ENCODE assay signal across 14 cellular contexts in genomic region chrX:20253232-20253543, GRCh38. TPM values are rescaled to one million over a fixed set of nuclear protein-coding genes. Genes with fewer than 3 reads are reported as not detected.
DNase-seq lines count a peak whose midpoint lies in the region; ATAC-seq and TF ChIP-seq lines count a peak whose summit lies in the region.
"Had no signal": no experiment of that assay in that cellular context is flagged by ENCODE, and none has a peak within 500 bp of the region (broad histone marks: within the 10 kb centered on the region; RNA-seq: fewer than 3 reads in every experiment).

No MANE protein-coding gene starts in this region.

- intact Hi-C loops in activated CD4-positive, alpha-beta T cell treated with anti-CD3 and anti-CD28 coated beads for 36 hours (cut with DNase I, micrococcal nuclease) = loop anchor here (1.0 to 2.0 kb wide), 3 partner anchors 126 to 264 kb away; no protein-coding TSS in a partner anchor
- intact Hi-C loops in activated T-helper 2 cell treated with anti-CD3 and anti-CD28 coated beads, Interferon-gamma antibody, Interleukin-2, Interleukin-4, amounts not matched to agents 10 μg/mL and 5 μg/mL and 100 μg/mL, durations not matched to agents 14 hours and 24 hours and 36 hours (cut with micrococcal nuclease) = loop anchor here (1.0 to 5.0 kb wide), 2 partner anchors 189 to 274 kb away; no protein-coding TSS in a partner anchor

- DNase-seq in activated CD4-positive, alpha-beta T cell treated with anti-CD3 and anti-CD28 coated beads for 36 hours = no peak
- DNase-seq in activated CD4-positive, alpha-beta T cell treated with anti-CD3 and anti-CD28 coated beads for 4 hours = no peak
- DNase-seq in activated T-helper 2 cell treated with anti-CD3 and anti-CD28 coated beads, Interferon-gamma antibody, Interleukin-2, Interleukin-4, amounts not matched to agents 10 μg/mL and 5 μg/mL and 100 μg/mL, durations not matched to agents 14 hours and 24 hours and 36 hours (ENCODE audit: low spot score) = no peak
- no peak for DNase-seq in naive thymus-derived CD8-positive, alpha-beta T cell
- DNase-seq in erythroblast (lab: John Stamatoyannopoulos, UW) = no peak
- DNase-seq: NCI-H1694 treated with DMSO at 0.1 percent for 48 hours, NCI-H446 had no signal

- no peak for TF ChIP-seq POLR2A in erythroblast (IDR thresholded peaks at IDR 0.05; ENCODE audit: low read length)

- H3K27ac Mint-ChIP-seq in activated CD4-positive, alpha-beta T cell treated with anti-CD3 and anti-CD28 coated beads for 36 hours = peak overlapping the region; percentile 47
- peak overlapping the region; percentile 63 for H3K27ac Mint-ChIP-seq in activated T-helper 2 cell treated with anti-CD3 and anti-CD28 coated beads, Interferon-gamma antibody, Interleukin-2, Interleukin-4, amounts not matched to agents 10 μg/mL and 5 μg/mL and 100 μg/mL, durations not matched to agents 14 hours and 24 hours and 36 hours
- H3K27ac Mint-ChIP-seq in naive thymus-derived CD8-positive, alpha-beta T cell = peak overlapping the region in 7 of 10 donors; percentile 2 to 83 (median 57)
- H3K27ac Mint-ChIP-seq: endodermal cell; stimulated activated memory B cell treated with anti-CD40 and anti-IgM and Interleukin-4, amounts not matched to agents 10 μg/mL and 1 μg/mL and 100 μg/mL, for 72 hours had no signal

- no peak overlapping the region for H3K4me3 Mint-ChIP-seq in activated CD4-positive, alpha-beta T cell treated with anti-CD3 and anti-CD28 coated beads for 36 hours
- H3K4me3 Mint-ChIP-seq in activated T-helper 2 cell treated with anti-CD3 and anti-CD28 coated beads, Interferon-gamma antibody, Interleukin-2, Interleukin-4, amounts not matched to agents 10 μg/mL and 5 μg/mL and 100 μg/mL, durations not matched to agents 14 hours and 24 hours and 36 hours (ENCODE audit: low read depth) = no peak overlapping the region
- peak overlapping the region in 5 of 10 donors; percentile 11 to 45 (median 32) for H3K4me3 Mint-ChIP-seq in naive thymus-derived CD8-positive, alpha-beta T cell
- H3K4me3 Mint-ChIP-seq: endodermal cell; neural crest cell; stimulated activated memory B cell treated with anti-CD40 and anti-IgM and Interleukin-4, amounts not matched to agents 10 μg/mL and 1 μg/mL and 100 μg/mL, for 72 hours; T-helper 1 cell treated with Interleukin-12 subunit alpha and Interleukin-12 subunit beta and Interleukin-4 antibody, amounts not matched to agents 30 μg/mL and 1 μg/mL, for 36 hours had no signal

- H3K4me1 Mint-ChIP-seq in activated CD4-positive, alpha-beta T cell treated with anti-CD3 and anti-CD28 coated beads for 36 hours = peaks cover 47% of the 10 kb centered on the region
- H3K4me1 Mint-ChIP-seq in activated T-helper 2 cell treated with anti-CD3 and anti-CD28 coated beads, Interferon-gamma antibody, Interleukin-2, Interleukin-4, amounts not matched to agents 10 μg/mL and 5 μg/mL and 100 μg/mL, durations not matched to agents 14 hours and 24 hours and 36 hours (ENCODE audit: low read depth) = peaks cover 28% of the 10 kb centered on the region
- peaks cover 7 to 76% (median 39%) of the 10 kb centered on the region in 4 donors for H3K4me1 Mint-ChIP-seq in naive thymus-derived CD8-positive, alpha-beta T cell
- H3K4me1 Mint-ChIP-seq: endodermal cell; neural crest cell; stimulated activated memory B cell treated with anti-CD40 and anti-IgM and Interleukin-4, amounts not matched to agents 10 μg/mL and 1 μg/mL and 100 μg/mL, for 72 hours had no signal

- peaks cover 18% of the 10 kb centered on the region for H3K36me3 Mint-ChIP-seq in activated CD4-positive, alpha-beta T cell treated with anti-CD3 and anti-CD28 coated beads for 36 hours (ENCODE audit: low read depth)
- H3K36me3 Mint-ChIP-seq in activated T-helper 2 cell treated with anti-CD3 and anti-CD28 coated beads, Interferon-gamma antibody, Interleukin-2, Interleukin-4, amounts not matched to agents 10 μg/mL and 5 μg/mL and 100 μg/mL, durations not matched to agents 14 hours and 24 hours and 36 hours (ENCODE audit: low read depth) = peaks cover 37% of the 10 kb centered on the region
- peaks cover 5 to 12% (median 6%) of the 10 kb centered on the region in 3 donors for H3K36me3 Mint-ChIP-seq in naive thymus-derived CD8-positive, alpha-beta T cell

- H3K27me3 Mint-ChIP-seq in activated CD4-positive, alpha-beta T cell treated with anti-CD3 and anti-CD28 coated beads for 36 hours = no peaks in the 10 kb centered on the region
- no peaks in the 10 kb centered on the region for H3K27me3 Mint-ChIP-seq in activated T-helper 2 cell treated with anti-CD3 and anti-CD28 coated beads, Interferon-gamma antibody, Interleukin-2, Interleukin-4, amounts not matched to agents 10 μg/mL and 5 μg/mL and 100 μg/mL, durations not matched to agents 14 hours and 24 hours and 36 hours (ENCODE audit: low read depth)
- no peaks in the 10 kb centered on the region for H3K27me3 Mint-ChIP-seq in naive thymus-derived CD8-positive, alpha-beta T cell
- H3K27me3 Mint-ChIP-seq: stimulated activated memory B cell treated with anti-CD40 and anti-IgM and Interleukin-4, amounts not matched to agents 10 μg/mL and 1 μg/mL and 100 μg/mL, for 72 hours had no signal

- POLR2A ChIA-PET in activated CD4-positive, alpha-beta T cell treated with anti-CD3 and anti-CD28 coated beads for 36 hours (lab: Charles Lee) = no interaction called here
- POLR2A ChIA-PET in naive thymus-derived CD8-positive, alpha-beta T cell (lab: Charles Lee) = interaction anchor here (1.0 kb wide), 2 partner anchors 186 to 208 kb away, joined by 3 read pairs; no protein-coding TSS in a partner anchor

- no peaks in the 10 kb centered on the region for H3K9me3 Mint-ChIP-seq in activated CD4-positive, alpha-beta T cell treated with anti-CD3 and anti-CD28 coated beads for 36 hours (ENCODE audit: low read depth)
- peaks cover 4% of the 10 kb centered on the region for H3K9me3 Mint-ChIP-seq in activated T-helper 2 cell treated with anti-CD3 and anti-CD28 coated beads, Interferon-gamma antibody, Interleukin-2, Interleukin-4, amounts not matched to agents 10 μg/mL and 5 μg/mL and 100 μg/mL, durations not matched to agents 14 hours and 24 hours and 36 hours
- peaks cover 0 to 5% (median 0%) of the 10 kb centered on the region in 9 donors for H3K9me3 Mint-ChIP-seq in naive thymus-derived CD8-positive, alpha-beta T cell
- H3K9me3 Mint-ChIP-seq: stimulated activated memory B cell treated with anti-CD40 and anti-IgM and Interleukin-4, amounts not matched to agents 10 μg/mL and 1 μg/mL and 100 μg/mL, for 72 hours; T-helper 1 cell treated with Interleukin-12 subunit alpha and Interleukin-12 subunit beta and Interleukin-4 antibody, amounts not matched to agents 30 μg/mL and 1 μg/mL, for 36 hours had no signal

- ATAC-seq in activated CD4-positive, alpha-beta T cell treated with anti-CD3 and anti-CD28 coated beads for 36 hours = no peak
- ATAC-seq in GM21723 (IDR thresholded peaks at IDR 0.05; ENCODE audit: unreplicated experiment) (peak; percentile 29), GM21423 (IDR thresholded peaks at IDR 0.05; ENCODE audit: unreplicated experiment) (no peak), GM21529 (IDR thresholded peaks at IDR 0.05; ENCODE audit: unreplicated experiment) (no peak)
- ATAC-seq in naive thymus-derived CD8-positive, alpha-beta T cell = peak; percentile 23 to 34
- ATAC-seq: stimulated activated memory B cell treated with anti-CD40 and anti-IgM and Interleukin-4, amounts not matched to agents 10 μg/mL and 1 μg/mL and 100 μg/mL, for 72 hours had no signal

- CTCF ChIA-PET in activated CD4-positive, alpha-beta T cell treated with anti-CD3 and anti-CD28 coated beads for 36 hours (lab: Charles Lee) = interaction anchor here (0.7 to 2.3 kb wide), 12 partner anchors 9 to 269 kb away, joined by 3 to 17 read pairs (median 5); no protein-coding TSS in a partner anchor

RNA-seq across cellular contexts. Expression of gene RPS6KA3, which starts 13.5 kb away (rescaled TPM):
- 10 to 100 TPM; 40.7 to 41.5 TPM for total RNA-seq in activated CD4-positive, alpha-beta T cell treated with anti-CD3 and anti-CD28 coated beads for 36 hours
- total RNA-seq in activated T-helper 2 cell treated with anti-CD3 and anti-CD28 coated beads, Interferon-gamma antibody, Interleukin-2, Interleukin-4, amounts not matched to agents 10 μg/mL and 5 μg/mL and 100 μg/mL, durations not matched to agents 14 hours and 24 hours and 36 hours = 53.1 and 55.3 TPM in 2 replicates
- 10 to 100 TPM; 95.1 to 97.8 TPM for total RNA-seq in naive thymus-derived CD8-positive, alpha-beta T cell
- polyA plus RNA-seq in naive thymus-derived CD8-positive, alpha-beta T cell = 10 to 100 TPM; 27.5 to 51.8 (median 51.5) TPM

Comparison
In these comparisons a context has a peak if more than half of its experiments do, and no peak if none do; other contexts are left out.
1. ATAC-seq: peak in GM21723 (single experiment) and naive thymus-derived CD8-positive, alpha-beta T cell (2 of 2); none in activated CD4-positive, alpha-beta T cell treated with anti-CD3 and anti-CD28 coated beads for 36 hours (single experiment), GM21423 (single experiment) and GM21529 (single experiment).
2. Peak in every context shown above with its lines, with median percentiles within 50 percentile points of each other: H3K27ac Mint-ChIP-seq.